In genomic region chr1:220306339-220306738, GRCh38 we compare ENCODE assay signal across 24 cellular contexts.
"Had no signal": no experiment of that assay in that cellular context is flagged by ENCODE, and none has a peak within 500 bp of the region (broad histone marks: within the 10 kb centered on the region; RNA-seq: fewer than 3 reads in every experiment).

No MANE protein-coding gene starts in this region.

- H3K36me3 ChIP-seq: colonic mucosa, esophagus muscularis mucosa, heart right ventricle, left lung, lower lobe of right lung had no signal

- H3K27me3 ChIP-seq: colonic mucosa, esophagus muscularis mucosa, foreskin keratinocyte, heart right ventricle, left lung had no signal

- H3K4me3 ChIP-seq: colonic mucosa, esophagus muscularis mucosa, heart right ventricle, left lung, lower lobe of right lung, mucosa of descending colon had no signal

- H3K27ac Mint-ChIP-seq: dendritic cell treated with granulocyte-macrophage colony-stimulating factor and Interleukin-4, amounts not matched to agents 40 ng/mL and 50 ng/mL, for 4 days; effector memory CD8-positive, alpha-beta T cell; endodermal cell; mesothelial cell of epicardium; naive B cell had no signal

- H3K9me3 ChIP-seq: colonic mucosa, left lung, lower lobe of right lung, mucosa of descending colon had no signal

- H3K4me1 Mint-ChIP-seq: endodermal cell, naive B cell had no signal

- DNase-seq: colonic mucosa; cortex of kidney; effector CD8-positive, alpha-beta T cell; effector memory CD8-positive, alpha-beta T cell; endodermal cell; foreskin keratinocyte; glutamatergic neuron; head of caudate nucleus; heart right ventricle; hippocampal formation; left cardiac atrium; left lung; left ventricle myocardium superior; lower lobe of right lung; mesenchymal stem cell; mucosa of descending colon; naive B cell had no signal

- H3K4me3 Mint-ChIP-seq: dendritic cell treated with granulocyte-macrophage colony-stimulating factor and Interleukin-4, amounts not matched to agents 40 ng/mL and 50 ng/mL, for 4 days; effector memory CD8-positive, alpha-beta T cell; endodermal cell; mesothelial cell of epicardium; naive B cell had no signal

- ATAC-seq: effector memory CD8-positive, alpha-beta T cell; foreskin keratinocyte; heart right ventricle; left cardiac atrium; left lung; left ventricle myocardium superior; lower lobe of right lung; mucosa of descending colon had no signal

- FAIRE-seq: endothelial cell of umbilical vein, frontal cortex, islet of Langerhans, keratinocyte had no signal

- H3K36me3 Mint-ChIP-seq: naive B cell had no signal

- H3K9me3 Mint-ChIP-seq: dendritic cell treated with granulocyte-macrophage colony-stimulating factor and Interleukin-4, amounts not matched to agents 40 ng/mL and 50 ng/mL, for 4 days; effector memory CD8-positive, alpha-beta T cell had no signal

- H3K4me1 ChIP-seq: colonic mucosa, esophagus muscularis mucosa, foreskin keratinocyte, left lung, lower lobe of right lung had no signal

- H3K27ac ChIP-seq: colonic mucosa, esophagus muscularis mucosa, foreskin keratinocyte, heart right ventricle, left lung, lower lobe of right lung had no signal
